8 cellular contexts compared by ENCODE assay signal in the genomic region with DNA sequence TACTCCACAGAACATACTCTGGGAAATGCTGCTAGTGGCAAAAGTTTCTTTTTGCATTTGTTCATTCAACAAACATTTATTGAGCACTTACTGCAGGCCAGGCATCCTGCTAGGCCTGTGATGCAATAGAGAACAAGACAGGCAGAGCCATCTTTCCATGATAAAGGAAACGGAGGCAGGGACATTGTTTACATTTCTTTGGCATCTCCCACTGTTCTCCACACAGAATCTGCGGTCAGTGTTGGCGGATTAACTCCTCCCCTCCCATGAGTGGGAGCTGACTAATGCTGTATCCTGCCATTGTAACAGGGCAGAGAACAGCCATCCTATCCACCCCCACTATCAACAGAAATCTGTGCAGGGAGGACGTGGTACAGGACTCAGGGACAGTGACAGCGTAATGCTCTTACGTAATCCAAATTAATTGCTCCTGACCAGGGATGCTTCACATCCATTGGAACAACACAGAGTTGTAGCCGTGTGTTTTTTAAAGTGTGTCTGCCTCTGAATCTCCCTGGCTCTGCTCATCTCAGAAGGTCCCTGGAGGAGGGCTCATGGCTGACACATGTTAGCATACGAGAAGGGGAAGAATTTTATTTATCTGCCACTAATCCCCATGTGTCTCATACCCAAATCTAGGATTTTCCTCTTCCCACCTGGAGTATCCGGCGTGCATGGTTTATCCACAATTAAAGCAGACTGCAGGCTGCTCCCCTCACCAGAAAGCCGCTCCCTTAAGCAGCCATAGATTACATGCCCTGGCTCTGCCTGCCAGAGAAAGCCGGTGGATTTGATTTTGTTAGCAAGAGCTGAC. TPM values are rescaled to one million over a fixed set of nuclear protein-coding genes. Genes with fewer than 3 reads are reported as not detected.
A peak's percentile ranks its signal among the peaks of the same experiment; 100 is the strongest.
DNase-seq lines count a peak whose midpoint lies in the region; ATAC-seq and TF ChIP-seq lines count a peak whose summit lies in the region.

No MANE protein-coding gene starts in this region.

- in situ Hi-C loops in brain microvascular endothelial cell (cut with HindIII; ENCODE audit: low pct_ligation_motif_present, low sequenced_read_pairs) = no loop called here

- TF ChIP-seq CTCF in brain microvascular endothelial cell (IDR thresholded peaks at IDR 0.05; ENCODE audit: low read depth, low read length, missing control alignments) (no peak), liver (IDR thresholded peaks at IDR 0.05; ENCODE audit: low read depth, low read length, missing input control) (no peak)

- WGBS in HUES64 = 30% methylated on average over 11 of the region's 12 CpGs
- 68% methylated on average over 12 of the region's 12 CpGs for WGBS in liver

- H3K4me1 ChIP-seq in HUES64 (ENCODE audit: insufficient read depth, low read length) (peaks cover 48% of the 10 kb centered on the region), liver (ENCODE audit: control insufficient read depth in 4 of 4, insufficient read depth in 4 of 4, low read length in 3 of 4) (peaks cover 0 to 8% (median 2%) of the 10 kb centered on the region in 4 donors)
- no peaks in the 10 kb centered on the region for H3K4me1 ChIP-seq in effector memory CD4-positive, alpha-beta T cell (ENCODE audit: control insufficient read depth, insufficient read depth, low read length, poor library complexity, severe bottlenecking)

- H3K27ac ChIP-seq in HUES64 (ENCODE audit: low read depth, low read length) (peak overlapping the region; percentile 95), brain microvascular endothelial cell (peak overlapping the region; percentile 56), liver (ENCODE audit: low read depth in 1 of 2, low read length in 2 of 2) (no peak overlapping the region)
- H3K27ac ChIP-seq in effector memory CD4-positive, alpha-beta T cell (ENCODE audit: insufficient read depth, low read length, poor library complexity, severe bottlenecking) = no peak overlapping the region

- no peaks in the 10 kb centered on the region for H3K27me3 ChIP-seq in HUES64 (ENCODE audit: insufficient read depth, low read length)
- H3K27me3 ChIP-seq in brain microvascular endothelial cell (replicated peaks) = no peaks in the 10 kb centered on the region
- no peaks in the 10 kb centered on the region for H3K27me3 ChIP-seq in liver (ENCODE audit: control insufficient read depth in 4 of 4, insufficient read depth in 4 of 4, low read length in 3 of 4)
- H3K27me3 ChIP-seq in effector memory CD4-positive, alpha-beta T cell (replicated peaks; ENCODE audit: control insufficient read depth, insufficient read depth, low read length, poor library complexity, severe bottlenecking) = no peaks in the 10 kb centered on the region

- peak; percentile 69 for DNase-seq in Ammon's horn (ENCODE audit: low spot score)
- DNase-seq in brain microvascular endothelial cell = peak; percentile 94
- no peak for DNase-seq in effector memory CD4-positive, alpha-beta T cell
- DNase-seq in HEK293T (ENCODE audit: extremely low spot score) = no peak

- H3K9me3 ChIP-seq in HUES64 (ENCODE audit: insufficient read depth, low read depth, low read length) (no peaks in the 10 kb centered on the region), liver (ENCODE audit: control insufficient read depth in 4 of 4, low read length in 3 of 4) (no peaks in the 10 kb centered on the region)
- H3K9me3 ChIP-seq in effector memory CD4-positive, alpha-beta T cell (ENCODE audit: control insufficient read depth, low read length) = no peaks in the 10 kb centered on the region

- H3K36me3 ChIP-seq in HUES64 (ENCODE audit: insufficient read depth, low read length) = peaks cover 4% of the 10 kb centered on the region; the same call in 1 of the 2 replicates
- H3K36me3 ChIP-seq in brain microvascular endothelial cell (replicated peaks) = no peaks in the 10 kb centered on the region
- H3K36me3 ChIP-seq in liver (ENCODE audit: control insufficient read depth in 4 of 4, insufficient read depth in 3 of 4, low read depth in 1 of 4, low read length in 3 of 4) = peaks cover 14 to 64% (median 55%) of the 10 kb centered on the region in 4 donors
- no peaks in the 10 kb centered on the region for H3K36me3 ChIP-seq in effector memory CD4-positive, alpha-beta T cell (ENCODE audit: control insufficient read depth, insufficient read depth, low read length)

- H3K4me3 ChIP-seq in HUES64 (ENCODE audit: low read length) = no peak overlapping the region
- no peak overlapping the region for H3K4me3 ChIP-seq in brain microvascular endothelial cell (ENCODE audit: low read depth, low read length)
- H3K4me3 ChIP-seq in liver (ENCODE audit: low read depth in 1 of 3, low read length in 3 of 3) = no peak overlapping the region
- no peak overlapping the region for H3K4me3 ChIP-seq in effector memory CD4-positive, alpha-beta T cell (ENCODE audit: insufficient read depth, low read depth, low read length, poor library complexity, severe bottlenecking)

- TF ChIP-seq RAD21 in liver (IDR thresholded peaks at IDR 0.05) = no peak

- CTCF ChIA-PET in HEK293T (lab: Yijun Ruan, JAX) = interaction anchor here (0.5 to 1.2 kb wide), 2 partner anchors 10 to 37 kb away, joined by 3 to 4 read pairs; no protein-coding TSS in a partner anchor

- H3K9ac ChIP-seq in HUES64 (ENCODE audit: low read depth, low read length) (peak overlapping the region; percentile 42; the same call in 1 of the 2 replicates), liver (ENCODE audit: low read depth in 1 of 2, low read length in 2 of 2) (no peak overlapping the region)

- no peak for ATAC-seq in HG03175 (IDR thresholded peaks at IDR 0.05; ENCODE audit: unreplicated experiment)
- no peak for ATAC-seq in GM18873 (IDR thresholded peaks at IDR 0.05; ENCODE audit: low FRiP score, unreplicated experiment)

- POLR2A ChIA-PET in HEK293T (lab: Yijun Ruan, JAX) = no interaction called here

TF ChIP-seq in liver, 16 proteins besides CTCF, POLR2A, EP300 and RAD21 (continues in another document):
- TF ChIP-seq JUND (IDR thresholded peaks at IDR 0.05) = no peak
- TF ChIP-seq, protein P1, sequence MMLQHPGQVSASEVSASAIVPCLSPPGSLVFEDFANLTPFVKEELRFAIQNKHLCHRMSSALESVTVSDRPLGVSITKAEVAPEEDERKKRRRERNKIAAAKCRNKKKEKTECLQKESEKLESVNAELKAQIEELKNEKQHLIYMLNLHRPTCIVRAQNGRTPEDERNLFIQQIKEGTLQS (IDR thresholded peaks at IDR 0.05) = no peak
- peak in 1 of 2 donors; percentile 57 for TF ChIP-seq HNF4A (conservative IDR thresholded peaks at IDR 0.05)
- no peak for TF ChIP-seq TAF1 (conservative IDR thresholded peaks at IDR 0.05)
- TF ChIP-seq NR2F2 (IDR thresholded peaks at IDR 0.05) = no peak

TF ChIP-seq in HEK293T, 16 proteins besides CTCF, POLR2A, EP300 and RAD21:
- no peak for TF ChIP-seq FOXM1 (IDR thresholded peaks at IDR 0.05; ENCODE audit: borderline replicate concordance)
- TF ChIP-seq CTBP1 (IDR thresholded peaks at IDR 0.05; ENCODE audit: borderline replicate concordance) = no peak
- no peak for TF ChIP-seq TARDBP (IDR thresholded peaks at IDR 0.05)
- no peak for TF ChIP-seq ZNF384 (IDR thresholded peaks at IDR 0.05)
- TF ChIP-seq ARNT (IDR thresholded peaks at IDR 0.05) = no peak
- no peak for TF ChIP-seq HDGF (IDR thresholded peaks at IDR 0.05; ENCODE audit: borderline replicate concordance)
- TF ChIP-seq L3MBTL2 (conservative IDR thresholded peaks at IDR 0.05) = no peak
- TF ChIP-seq NFRKB (IDR thresholded peaks at IDR 0.05) = no peak
- no peak for TF ChIP-seq FOXK2 (IDR thresholded peaks at IDR 0.05)
- TF ChIP-seq FOXA1 (IDR thresholded peaks at IDR 0.05) = no peak
- TF ChIP-seq ELF4 (IDR thresholded peaks at IDR 0.05) = no peak
TF ChIP-seq in HEK293T: peak in this region for 0.

RNA-seq across cellular contexts. Expression of a gene that starts 32.3 kb away (rescaled TPM):
- polyA plus RNA-seq in HUES64 (2013, experiment 1 of 2) = 13.4 TPM
- polyA plus RNA-seq in HUES64 (2013, experiment 2 of 2) = 13.3 TPM
- 100 to 1,000 TPM in 1 of 2 donors, 10 to 100 TPM in 1; 44.4 to 153 TPM for total RNA-seq in liver
- polyA plus RNA-seq in liver = 100 to 1,000 TPM in 1 of 2 donors, 10 to 100 TPM in 1; 73.5 to 158 TPM

Comparison
In these comparisons a context has a peak if more than half of its experiments do, and no peak if none do; other contexts are left out.
1. DNase-seq: peak in Ammon's horn (single experiment) and brain microvascular endothelial cell (single experiment); none in effector memory CD4-positive, alpha-beta T cell (0 of 3) and HEK293T (single experiment).
2. H3K27ac ChIP-seq: peak in HUES64 (single experiment) and brain microvascular endothelial cell (single experiment); none in liver (0 of 2) and effector memory CD4-positive, alpha-beta T cell (single experiment).